In genomic region chr5:104048231-104048630, GRCh38 we compare ENCODE assay signal across 16 cellular contexts.
"Had no signal": no experiment of that assay in that cellular context is flagged by ENCODE, and none has a peak within 500 bp of the region (broad histone marks: within the 10 kb centered on the region; RNA-seq: fewer than 3 reads in every experiment).

No MANE protein-coding gene starts in this region.

- H3K79me2 ChIP-seq: parathyroid adenoma had no signal

- H3K4me2 ChIP-seq: neural progenitor cell had no signal

- H3K4me1 ChIP-seq: colonic mucosa, gastrocnemius medialis, heart right ventricle, left ventricle myocardium inferior, parathyroid adenoma, vagina had no signal

- H3K27me3 ChIP-seq: colonic mucosa, gastrocnemius medialis, heart right ventricle, neural progenitor cell, tibial nerve, vagina had no signal

- H3K9me3 Mint-ChIP-seq: neural progenitor cell had no signal

- DNase-seq: activated CD4-positive, alpha-beta T cell treated with anti-CD3 and anti-CD28 coated beads, Interleukin-2, amount 50 U/mL, for 4 hours; activated gamma-delta T cell treated with Interleukin-2 at 50 U/mL for 16 hours; activated naive CD8-positive, alpha-beta T cell treated with anti-CD3 and anti-CD28 coated beads for 36 hours; activated T-cell treated with anti-CD3 and anti-CD28 coated beads, Interleukin-2, amount 50 U/mL, for 72 hours; aorta; colonic mucosa; gastrocnemius medialis; heart right ventricle; left ventricle myocardium inferior; mesenchymal stem cell had no signal

- ATAC-seq: activated T-cell treated with anti-CD3 and anti-CD28 coated beads, Interleukin-2, amount 50 U/mL, for 72 hours; gastrocnemius medialis; heart right ventricle had no signal

- H3K36me3 Mint-ChIP-seq: activated naive CD8-positive, alpha-beta T cell treated with anti-CD3 and anti-CD28 coated beads for 36 hours; neural progenitor cell had no signal

- H3K9me3 ChIP-seq: colonic mucosa, gastrocnemius medialis, heart right ventricle, left ventricle myocardium inferior, tibial nerve, vagina had no signal

- H3K4me1 Mint-ChIP-seq: activated naive CD8-positive, alpha-beta T cell treated with anti-CD3 and anti-CD28 coated beads for 36 hours had no signal

- H3K9ac ChIP-seq: neural progenitor cell, parathyroid adenoma had no signal

- H3K4me3 ChIP-seq: colonic mucosa, gastrocnemius medialis, heart right ventricle, left ventricle myocardium inferior, neural progenitor cell, skin epidermis, tibial nerve, vagina had no signal

- H3K36me3 ChIP-seq: colonic mucosa, gastrocnemius medialis, heart right ventricle, left ventricle myocardium inferior, neural progenitor cell, tibial nerve, vagina had no signal

- H3K27ac ChIP-seq: colonic mucosa, gastrocnemius medialis, heart right ventricle, left ventricle myocardium inferior, neural progenitor cell, parathyroid adenoma, skin epidermis, tibial nerve, vagina had no signal

- H3K27ac Mint-ChIP-seq: activated naive CD8-positive, alpha-beta T cell treated with anti-CD3 and anti-CD28 coated beads for 36 hours; activated T-cell treated with anti-CD3 and anti-CD28 coated beads, Interleukin-2, amount 50 U/mL, for 72 hours; neural progenitor cell; T-helper 1 cell treated with Interleukin-12 subunit alpha and Interleukin-12 subunit beta and Interleukin-4 antibody, amounts not matched to agents 30 μg/mL and 1 μg/mL, for 36 hours had no signal

- H3K4me3 Mint-ChIP-seq: activated naive CD8-positive, alpha-beta T cell treated with anti-CD3 and anti-CD28 coated beads for 36 hours; activated T-cell treated with anti-CD3 and anti-CD28 coated beads, Interleukin-2, amount 50 U/mL, for 72 hours; neural progenitor cell; T-helper 1 cell treated with Interleukin-12 subunit alpha and Interleukin-12 subunit beta and Interleukin-4 antibody, amounts not matched to agents 30 μg/mL and 1 μg/mL, for 36 hours had no signal
